8 cellular contexts compared by ENCODE assay signal in genomic region chr1:64966158-64966963, GRCh38. TPM values are rescaled to one million over a fixed set of nuclear protein-coding genes. Genes with fewer than 3 reads are reported as not detected.
A peak's percentile ranks its signal among the peaks of the same experiment; 100 is the strongest.
DNase-seq lines count a peak whose midpoint lies in the region; ATAC-seq and TF ChIP-seq lines count a peak whose summit lies in the region.

JAK1 (minus strand) TSS chr1:64966549; CDS start chr1:64886264, 80,285 bp downstream.

- peak within 1 kb of the TSS; percentile 89 for H3K4me3 ChIP-seq in AG04450 (ENCODE audit: low read depth, low read length)

- H3K27me3 ChIP-seq in AG04450 (ENCODE audit: control insufficient read depth, insufficient read depth, low read length) = no peaks in the 10 kb centered on the region

- DNase-seq in AG04450 (ENCODE audit: low read depth, low spot score) (peak; percentile 30), NCI-H2171 treated with DMSO at 0.1 percent for 48 hours (lab: John Stamatoyannopoulos, UW) (peak; percentile 84), caudate nucleus (lab: John Stamatoyannopoulos, UW) (peak in 59 of 61 donors; percentile 25 to 91 (median 79)), islet precursor cell (peak; percentile 95)
- DNase-seq in activated CD4-positive, CD25-positive, alpha-beta regulatory T cell (lab: John Stamatoyannopoulos, UW) = peak; percentile 73 to 94 (median 84)
- peak; percentile 91 for DNase-seq in stimulated activated CD4-positive, alpha-beta T cell treated with anti-CD3 and anti-CD28 coated beads, Interleukin-12 subunit alpha, Interleukin-12 subunit beta, amount 100 ng/mL, for 4 hours

- no peak for TF ChIP-seq CTCF in AG04450 (IDR thresholded peaks at IDR 0.05; ENCODE audit: low read depth, low read length)

- ATAC-seq in GM18868 (IDR thresholded peaks at IDR 0.05; ENCODE audit: unreplicated experiment) (peak; percentile 83), HG03097 (IDR thresholded peaks at IDR 0.05; ENCODE audit: low FRiP score, unreplicated experiment) (peak; percentile 71)

- no peaks in the 10 kb centered on the region for H3K9me3 ChIP-seq in AG04450 (ENCODE audit: control insufficient read depth, insufficient read depth, low read length)

- CTCF ChIA-PET in AG04450 (lab: Charles Lee) = interaction anchor here (0.8 to 1.1 kb wide), 2 partner anchors 54 to 697 kb away, joined by 3 read pairs; no protein-coding TSS in a partner anchor

- H3K27ac ChIP-seq in AG04450 (ENCODE audit: low read depth, low read length) (peak within 1 kb of the TSS; percentile 87), caudate nucleus (ENCODE audit: low read depth, low read length) (peak within 1 kb of the TSS; percentile 89)

- POLR2A ChIA-PET in AG04450 (lab: Yijun Ruan, JAX) = interaction anchor here (0.6 to 2.2 kb wide), 7 partner anchors 17 to 97 kb away, joined by 3 to 24 read pairs (median 4); no protein-coding TSS in a partner anchor

RNA-seq across cellular contexts. Expression of gene JAK1, which starts in this region (rescaled TPM):
- 129 and 141 TPM in 2 replicates for polyA plus RNA-seq in AG04450 (2011; rRNA removed)
- polyA minus RNA-seq in AG04450 (2011; rRNA and poly(A)+ RNA removed) = 152 and 195 TPM in 2 replicates

Comparison
In these comparisons a context has a peak if more than half of its experiments do, and no peak if none do; other contexts are left out.
1. Peak in every context shown above with its lines: DNase-seq, ATAC-seq, H3K4me3 ChIP-seq and H3K27ac ChIP-seq.
2. DNase-seq: peak in every context shown above with its lines; median percentile 95 in islet precursor cell; 91 in stimulated activated CD4-positive, alpha-beta T cell treated with anti-CD3 and anti-CD28 coated beads, Interleukin-12 subunit alpha, Interleukin-12 subunit beta, amount 100 ng/mL, for 4 hours; 84 in activated CD4-positive, CD25-positive, alpha-beta regulatory T cell; 84 in NCI-H2171 treated with DMSO at 0.1 percent for 48 hours; 79 in caudate nucleus; 30 in AG04450.